In genomic region chr22:41943661-41944209, GRCh38 we compare ENCODE assay signal across 11 cellular contexts. TPM values are rescaled to one million over a fixed set of nuclear protein-coding genes. Genes with fewer than 3 reads are reported as not detected.
DNase-seq lines count a peak whose midpoint lies in the region; TF ChIP-seq lines count a peak whose summit lies in the region.
"Had no signal": no experiment of that assay in that cellular context is flagged by ENCODE, and none has a peak within 500 bp of the region (broad histone marks: within the 10 kb centered on the region; RNA-seq: fewer than 3 reads in every experiment).

No MANE protein-coding gene starts in this region.

- no peaks in the 10 kb centered on the region for H3K27me3 ChIP-seq in Karpas-422 (ENCODE audit: low read length)

- peaks cover 77% of the 10 kb centered on the region for H3K4me1 ChIP-seq in Karpas-422 (ENCODE audit: low read length)

- H3K36me3 ChIP-seq in Karpas-422 (ENCODE audit: insufficient read depth, low read length): peaks cover 33% of the 10 kb centered on the region

- H3K9me3 ChIP-seq in Karpas-422 (ENCODE audit: low read length): no peaks in the 10 kb centered on the region

- peak overlapping the region; percentile 29 for H3K9ac ChIP-seq in Karpas-422 (ENCODE audit: low read length)

- H3K27ac Mint-ChIP-seq in T-helper 1 cell treated with Interleukin-12 subunit alpha and Interleukin-12 subunit beta and Interleukin-4 antibody, amounts not matched to agents 30 μg/mL and 1 μg/mL, for 36 hours: peak overlapping the region; percentile 71
- H3K27ac Mint-ChIP-seq in nephron: no peak overlapping the region

- DNase-seq in T-helper 1 cell (no peak), Karpas-422 (peak; percentile 46), astrocyte of the hippocampus (ENCODE audit: low read depth, low spot score) (peak; percentile 26), medulla oblongata (ENCODE audit: extremely low spot score) (no peak), SKM-1 treated with dmso at 0.1 percent for 144 hours (lab: John Stamatoyannopoulos, UW; ENCODE audit: unreplicated experiment) (no peak), SKM-1 (lab: John Stamatoyannopoulos, UW; ENCODE audit: unreplicated experiment) (no peak)
- DNase-seq: GDM1 had no signal

- H3K9me3 Mint-ChIP-seq in T-helper 1 cell treated with Interleukin-12 subunit alpha and Interleukin-12 subunit beta and Interleukin-4 antibody, amounts not matched to agents 30 μg/mL and 1 μg/mL, for 36 hours: no peaks in the 10 kb centered on the region
- no peaks in the 10 kb centered on the region for H3K9me3 Mint-ChIP-seq in nephron

- no peak overlapping the region for H2AFZ ChIP-seq in Karpas-422 (ENCODE audit: low read length)

- H3K9me2 ChIP-seq in Karpas-422 (replicated peaks; ENCODE audit: insufficient read depth, low read length): no peaks in the 10 kb centered on the region

- TF ChIP-seq CTCF in nephron (IDR thresholded peaks at IDR 0.05; ENCODE audit: unreplicated experiment in 3 of 3): no peak

- peaks cover 26% of the 10 kb centered on the region for H3K36me3 Mint-ChIP-seq in T-helper 1 cell treated with Interleukin-12 subunit alpha and Interleukin-12 subunit beta and Interleukin-4 antibody, amounts not matched to agents 30 μg/mL and 1 μg/mL, for 36 hours (ENCODE audit: low read depth)
- H3K36me3 Mint-ChIP-seq in nephron (ENCODE audit: low read depth): peaks cover 11% of the 10 kb centered on the region

- no peaks in the 10 kb centered on the region for H4K20me1 ChIP-seq in Karpas-422 (ENCODE audit: insufficient read depth, low read depth, low read length)

- no peak overlapping the region for H3K4me3 ChIP-seq in Karpas-422 (ENCODE audit: low read length)

- H3K79me2 ChIP-seq in Karpas-422 (ENCODE audit: low read length): peaks cover 23% of the 10 kb centered on the region

- H3K4me1 Mint-ChIP-seq in T-helper 1 cell treated with Interleukin-12 subunit alpha and Interleukin-12 subunit beta and Interleukin-4 antibody, amounts not matched to agents 30 μg/mL and 1 μg/mL, for 36 hours (ENCODE audit: low read depth): peaks cover 57% of the 10 kb centered on the region
- peaks cover 35% of the 10 kb centered on the region for H3K4me1 Mint-ChIP-seq in nephron

- peak overlapping the region; percentile 43 for H3K4me2 ChIP-seq in Karpas-422 (ENCODE audit: low read depth, low read length, poor library complexity, severe bottlenecking)

- H3K4me3 Mint-ChIP-seq in T-helper 1 cell treated with Interleukin-12 subunit alpha and Interleukin-12 subunit beta and Interleukin-4 antibody, amounts not matched to agents 30 μg/mL and 1 μg/mL, for 36 hours: peak overlapping the region; percentile 72
- H3K4me3 Mint-ChIP-seq in nephron: peak overlapping the region; percentile 66 to 81 (median 76)

- peak overlapping the region; percentile 99 for H3K27ac ChIP-seq in Karpas-422 (ENCODE audit: low read length)

- H3K27me3 Mint-ChIP-seq in T-helper 1 cell treated with Interleukin-12 subunit alpha and Interleukin-12 subunit beta and Interleukin-4 antibody, amounts not matched to agents 30 μg/mL and 1 μg/mL, for 36 hours (ENCODE audit: low read depth): no peaks in the 10 kb centered on the region
- peaks cover 9% of the 10 kb centered on the region for H3K27me3 Mint-ChIP-seq in nephron (ENCODE audit: low read depth)

RNA-seq across cellular contexts. Expression of gene CENPM, which starts 3.2 kb away (rescaled TPM):
- 83.8 and 108 TPM in 2 replicates for total RNA-seq in Karpas-422 (2014; rRNA removed; shearing (Covaris generic); ENCODE audit: low replicate concordance)

RNA-seq across cellular contexts. Expression of gene TNFRSF13C, which starts 17.1 kb away (rescaled TPM):
- 130 and 141 TPM in 2 replicates for total RNA-seq in Karpas-422 (2014; rRNA removed; shearing (Covaris generic); ENCODE audit: low replicate concordance)
- total RNA-seq: subcutaneous adipose tissue had no signal

RNA-seq across cellular contexts. Expression of gene SEPTIN3, which starts 25.5 kb away (rescaled TPM):
- not detected in 2 replicates for total RNA-seq in Karpas-422 (2014; rRNA removed; shearing (Covaris generic); ENCODE audit: low replicate concordance)

RNA-seq across cellular contexts. Expression of gene SHISA8, which starts 28.9 kb away (rescaled TPM):
- total RNA-seq in Karpas-422 (2014; rRNA removed; shearing (Covaris generic); ENCODE audit: low replicate concordance): 3.2 and 6.5 TPM in 2 replicates
- total RNA-seq: A172, subcutaneous adipose tissue had no signal

Comparison
In these comparisons a context has a peak if more than half of its experiments do, and no peak if none do; other contexts are left out.
1. DNase-seq: peak in Karpas-422 (single experiment) and astrocyte of the hippocampus (single experiment); none in T-helper 1 cell (0 of 5), medulla oblongata (single experiment), SKM-1 treated with dmso at 0.1 percent for 144 hours (single experiment) and SKM-1 (single experiment).